Comparison of ENCODE assay signal across 12 cellular contexts in the genomic region with DNA sequence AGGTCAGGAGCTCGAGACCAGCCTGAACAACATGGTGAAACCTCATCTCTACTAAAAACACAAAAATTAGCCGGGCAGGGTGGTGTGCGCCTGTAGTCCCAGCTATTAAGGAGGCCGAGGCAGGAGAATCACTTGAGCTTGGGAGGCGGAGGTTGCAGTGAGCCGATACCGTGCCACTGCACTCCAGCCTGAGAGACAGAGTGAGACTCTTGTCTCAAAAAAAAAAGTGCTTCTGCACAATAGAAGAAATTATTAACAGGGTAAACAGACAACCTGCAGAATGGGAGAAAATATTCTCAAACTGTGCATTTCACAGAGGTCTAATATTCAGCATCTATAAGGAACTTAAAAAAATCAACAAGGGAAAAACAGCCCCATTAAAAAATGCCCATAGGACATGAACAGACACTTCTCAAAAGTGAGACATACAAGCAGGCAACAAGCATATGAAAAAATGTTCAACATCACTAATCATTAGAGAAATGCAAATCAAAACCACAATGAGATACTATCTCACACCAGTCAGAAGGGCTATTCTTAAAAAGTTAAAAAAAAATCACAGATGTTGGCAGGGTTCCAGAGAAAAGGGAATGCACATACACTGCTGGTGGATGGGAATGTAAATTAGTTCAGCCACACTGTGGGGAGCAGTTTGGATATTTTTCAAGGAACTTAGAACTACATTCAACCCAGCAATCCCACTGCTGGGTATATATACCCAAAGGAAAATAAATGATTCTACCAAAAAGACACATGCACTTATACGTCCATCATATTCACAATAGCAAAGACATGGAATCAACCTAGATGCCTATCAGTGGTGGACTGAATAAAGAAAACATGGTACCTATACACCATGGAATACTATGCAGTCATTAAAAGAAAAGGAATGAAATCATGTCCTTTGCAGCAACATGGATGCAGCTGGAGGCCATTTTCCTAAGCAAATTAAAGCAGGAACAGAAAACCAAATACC.
DNase-seq lines count a peak whose midpoint lies in the region; ATAC-seq and TF ChIP-seq lines count a peak whose summit lies in the region.
"Had no signal": no experiment of that assay in that cellular context is flagged by ENCODE, and none has a peak within 500 bp of the region (broad histone marks: within the 10 kb centered on the region; RNA-seq: fewer than 3 reads in every experiment).

No MANE protein-coding gene starts in this region.

- H3K4me3 ChIP-seq in astrocyte of the cerebellum (ENCODE audit: low read depth, low read length): no peak overlapping the region
- H3K4me3 ChIP-seq: esophagus squamous epithelium had no signal

- peak; percentile 85 for DNase-seq in astrocyte of the cerebellum (ENCODE audit: low read depth)
- no peak for DNase-seq in DMS53 (lab: John Stamatoyannopoulos, UW)
- DNase-seq in NK-92 (lab: John Stamatoyannopoulos, UW; ENCODE audit: unreplicated experiment): no peak
- DNase-seq in kidney glomerular epithelial cell (lab: John Stamatoyannopoulos, UW): no peak
- DNase-seq in GM13977 (ENCODE audit: low spot score): no peak
- DNase-seq: activated CD4-positive, alpha-beta memory T cell treated with anti-CD3 and anti-CD28 coated beads for 36 hours; esophagus squamous epithelium; NCI-H2171 had no signal

- in situ Hi-C loops in astrocyte of the cerebellum (cut with HindIII; ENCODE audit: low sequenced_read_pairs): no loop called here
- in situ Hi-C loops in GM13977 (cut with MboI; ENCODE audit: low pct_unique_long_range_greater_than_20kb, low sequenced_read_pairs, unreplicated experiment): no loop called here

- ATAC-seq in GM18498 (IDR thresholded peaks at IDR 0.05; ENCODE audit: unreplicated experiment): peak; percentile 87
- ATAC-seq in GM21526 (IDR thresholded peaks at IDR 0.05; ENCODE audit: low FRiP score, unreplicated experiment): peak; percentile 71
- ATAC-seq in HG03139 (IDR thresholded peaks at IDR 0.05; ENCODE audit: unreplicated experiment): peak; percentile 92
- ATAC-seq: sciatic nerve had no signal

- TF ChIP-seq CTCF in astrocyte of the cerebellum (IDR thresholded peaks at IDR 0.05; ENCODE audit: low read depth, low read length, missing control alignments) (no peak), GM13977 (IDR thresholded peaks at IDR 0.05; ENCODE audit: extremely low read depth, insufficient read depth, missing control alignments) (no peak)
